In the genomic region with DNA sequence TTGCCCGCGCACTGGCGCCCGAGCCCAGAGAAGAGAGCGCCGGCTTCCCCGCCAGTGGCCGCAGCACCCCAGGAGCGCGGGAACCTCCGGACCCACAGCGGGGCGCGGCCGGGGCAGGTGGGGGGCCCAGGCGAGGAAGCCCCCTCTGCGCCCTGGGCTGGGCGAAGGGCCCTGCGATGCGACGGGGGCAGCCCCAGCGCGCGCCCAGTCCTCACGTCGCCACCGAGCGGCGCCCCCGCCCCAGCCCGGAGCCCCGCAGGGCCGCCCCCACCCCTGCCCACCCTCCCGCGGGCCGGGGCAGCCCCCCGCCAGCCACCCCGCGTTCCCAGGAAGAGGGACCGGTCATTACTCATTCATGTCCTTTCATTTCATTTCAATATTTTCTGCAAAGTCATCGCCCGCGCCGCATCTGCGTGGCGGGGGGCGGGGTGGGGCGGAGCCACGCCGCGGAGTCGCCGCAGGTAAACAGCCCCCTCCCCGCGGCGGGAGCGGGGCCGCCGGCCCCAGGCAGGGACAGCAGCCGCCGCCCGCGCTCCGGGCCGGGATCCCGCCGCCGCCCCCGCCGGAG, we compare ENCODE assay signal across 9 cellular contexts. TPM values are rescaled to one million over a fixed set of nuclear protein-coding genes. Genes with fewer than 3 reads are reported as not detected.
DNase-seq lines count a peak whose midpoint lies in the region; ATAC-seq and TF ChIP-seq lines count a peak whose summit lies in the region.
"Had no signal": no experiment of that assay in that cellular context is flagged by ENCODE, and none has a peak within 500 bp of the region (broad histone marks: within the 10 kb centered on the region; RNA-seq: fewer than 3 reads in every experiment).

No MANE protein-coding gene starts in this region.

- ATAC-seq in GM19397 (IDR thresholded peaks at IDR 0.05; ENCODE audit: unreplicated experiment): no peak
- ATAC-seq in HG02981 (IDR thresholded peaks at IDR 0.05; ENCODE audit: unreplicated experiment): no peak

- no peaks in the 10 kb centered on the region for H3K36me3 ChIP-seq in HUES64 (ENCODE audit: insufficient read depth, low read length)

- H3K9me3 ChIP-seq in HUES64 (ENCODE audit: insufficient read depth, low read depth, low read length): no peaks in the 10 kb centered on the region

- peak overlapping the region; percentile 55; the same call in 1 of the 2 replicates for H3K9ac ChIP-seq in HUES64 (ENCODE audit: low read depth, low read length)

- H3K27ac ChIP-seq in HUES64 (ENCODE audit: low read depth, low read length): no peak overlapping the region
- H3K27ac ChIP-seq: epithelial cell of prostate had no signal

- WGBS in HUES64: under 1% methylated on average over 60 of the region's 70 CpGs

- TF ChIP-seq CTCF in AG09309 (IDR thresholded peaks at IDR 0.05; ENCODE audit: control insufficient read depth, insufficient read depth, low read depth, low read length, missing control alignments) (no peak), fibroblast of pulmonary artery (IDR thresholded peaks at IDR 0.05; ENCODE audit: low read length, missing control alignments) (no peak)

- DNase-seq in AG09309 (ENCODE audit: low read depth): no peak
- DNase-seq in activated CD4-positive, alpha-beta T cell treated with anti-CD3 and anti-CD28 coated beads for 48 hours: peak; percentile 73
- peak; percentile 37 for DNase-seq in fibroblast of pulmonary artery (ENCODE audit: low read depth)
- peak; percentile 29 to 47 for DNase-seq in stimulated activated CD4-positive, alpha-beta T cell treated with anti-CD3 and anti-CD28 coated beads, Interleukin-12 subunit alpha, Interleukin-12 subunit beta, amount 100 ng/mL, for 24 hours (ENCODE audit: low read depth in 2 of 2)
- DNase-seq in occipital lobe (lab: John Stamatoyannopoulos, UW): no peak

- H3K4me3 ChIP-seq in AG09309 (ENCODE audit: control insufficient read depth, low read depth, low read length) (peak overlapping the region; percentile 29), HUES64 (ENCODE audit: low read length) (peak overlapping the region; percentile 48), fibroblast of pulmonary artery (replicated peaks; ENCODE audit: low read depth, low read length) (peak overlapping the region; percentile 42)

- H3K4me1 ChIP-seq in HUES64 (ENCODE audit: insufficient read depth, low read length): peaks cover 3% of the 10 kb centered on the region; the same call in 1 of the 2 replicates

- peaks cover 37% of the 10 kb centered on the region for H3K27me3 ChIP-seq in HUES64 (ENCODE audit: insufficient read depth, low read length)

RNA-seq across cellular contexts. Expression of a gene that starts 0.7 kb away (rescaled TPM):
- polyA plus RNA-seq in HUES64 (2013, experiment 1 of 2): 3.0 TPM
- polyA plus RNA-seq in HUES64 (2013, experiment 2 of 2): 2.9 TPM
- total RNA-seq in occipital lobe: 3.1 TPM

RNA-seq across cellular contexts. Expression of a gene that starts 15.9 kb away (rescaled TPM):
- 32.5 TPM for polyA plus RNA-seq in HUES64 (2013, experiment 1 of 2)
- 33.3 TPM for polyA plus RNA-seq in HUES64 (2013, experiment 2 of 2)
- total RNA-seq in occipital lobe: 3.0 TPM

RNA-seq across cellular contexts. Expression of a gene that starts 31.0 kb away (rescaled TPM):
- 10.9 TPM for polyA plus RNA-seq in HUES64 (2013, experiment 1 of 2)
- polyA plus RNA-seq in HUES64 (2013, experiment 2 of 2): 10.3 TPM
- 7.8 TPM for total RNA-seq in occipital lobe

Comparison
In these comparisons a context has a peak if more than half of its experiments do, and no peak if none do; other contexts are left out.
1. DNase-seq: peak in activated CD4-positive, alpha-beta T cell treated with anti-CD3 and anti-CD28 coated beads for 48 hours (single experiment), fibroblast of pulmonary artery (single experiment) and stimulated activated CD4-positive, alpha-beta T cell treated with anti-CD3 and anti-CD28 coated beads, Interleukin-12 subunit alpha, Interleukin-12 subunit beta, amount 100 ng/mL, for 24 hours (2 of 2); none in AG09309 (single experiment) and occipital lobe (single experiment).
2. Peak in every context shown above with its lines, with median percentiles within 50 percentile points of each other: H3K4me3 ChIP-seq.